In the genomic region with DNA sequence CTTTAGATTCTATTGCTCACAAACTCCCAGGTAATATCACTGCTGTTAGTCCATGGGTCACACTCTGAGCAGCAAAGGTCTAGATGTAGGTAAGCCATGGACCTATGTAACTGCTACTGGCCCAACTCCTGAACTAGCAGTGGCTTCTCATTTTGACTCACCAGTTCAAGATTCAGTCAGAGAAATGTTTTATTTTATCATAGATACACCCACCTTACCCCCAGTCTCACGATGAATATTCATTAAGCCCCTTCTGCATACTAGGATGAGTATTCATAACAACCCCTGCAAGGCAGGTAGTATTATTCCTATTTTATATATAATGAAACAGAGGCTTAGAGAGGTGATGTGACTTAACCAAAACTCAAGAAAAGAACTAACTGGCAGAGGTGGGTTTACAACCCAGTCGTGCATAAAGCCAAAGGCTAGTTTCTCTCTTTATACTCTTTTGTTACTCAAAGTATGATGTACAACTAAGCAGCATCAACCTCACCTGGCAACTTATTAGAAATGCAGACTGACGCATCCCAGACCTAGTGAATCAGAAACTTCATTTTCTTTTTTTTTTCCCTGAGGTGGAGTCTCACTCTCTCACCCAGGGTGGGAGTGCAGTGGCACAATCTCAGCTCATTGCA, we compare ENCODE assay signal across 16 cellular contexts.
DNase-seq lines count a peak whose midpoint lies in the region; ATAC-seq and TF ChIP-seq lines count a peak whose summit lies in the region.
"Had no signal": no experiment of that assay in that cellular context is flagged by ENCODE, and none has a peak within 500 bp of the region (broad histone marks: within the 10 kb centered on the region; RNA-seq: fewer than 3 reads in every experiment).

No MANE protein-coding gene starts in this region.

- no peak for TF ChIP-seq POLR2A in Peyer's patch (IDR thresholded peaks at IDR 0.05)

- no peak overlapping the region for H3K4me3 ChIP-seq in Peyer's patch
- no peak overlapping the region for H3K4me3 ChIP-seq in MG63
- H3K4me3 ChIP-seq: body of pancreas, lower lobe of right lung, SJCRH30 had no signal

- H3K27me3 ChIP-seq in Peyer's patch (no peaks in the 10 kb centered on the region), MG63 (no peaks in the 10 kb centered on the region)
- H3K27me3 ChIP-seq: body of pancreas, SJCRH30 had no signal

- no peak for TF ChIP-seq CTCF in Peyer's patch (IDR thresholded peaks at IDR 0.05)

- H3K9me3 ChIP-seq in Peyer's patch (no peaks in the 10 kb centered on the region), MG63 (no peaks in the 10 kb centered on the region)
- H3K9me3 ChIP-seq: body of pancreas, SJCRH30 had no signal

- H3K36me3 ChIP-seq in Peyer's patch (no peaks in the 10 kb centered on the region), MG63 (no peaks in the 10 kb centered on the region)
- H3K36me3 ChIP-seq: lower lobe of right lung, SJCRH30 had no signal

- H3K27ac ChIP-seq in Peyer's patch = no peak overlapping the region
- H3K27ac ChIP-seq: body of pancreas, lower lobe of right lung, SJCRH30 had no signal

- H3K4me1 ChIP-seq in Peyer's patch = no peaks in the 10 kb centered on the region
- H3K4me1 ChIP-seq: body of pancreas, lower lobe of right lung, SJCRH30 had no signal

- no peak for DNase-seq in central memory CD4-positive, alpha-beta T cell
- DNase-seq in Peyer's patch (no peak), anterior cingulate cortex (lab: John Stamatoyannopoulos, UW) (no peak), MG63 (no peak)
- DNase-seq: activated effector memory CD4-positive, alpha-beta T cell treated with anti-CD3 and anti-CD28 coated beads, Interleukin-2, amount 50 U/mL, for 16 hours; body of pancreas; GOT3; lower lobe of right lung; MM.1S; NCI-H2171; right cardiac atrium; SJCRH30 had no signal

- peak; percentile 71 for ATAC-seq in GM18498 (IDR thresholded peaks at IDR 0.05; ENCODE audit: unreplicated experiment)
- peak; percentile 65 for ATAC-seq in GM19452 (IDR thresholded peaks at IDR 0.05; ENCODE audit: unreplicated experiment)
- ATAC-seq in HG02763 (IDR thresholded peaks at IDR 0.05; ENCODE audit: unreplicated experiment) = peak; percentile 63
- peak; percentile 81 for ATAC-seq in HG03378 (IDR thresholded peaks at IDR 0.05; ENCODE audit: unreplicated experiment)
- ATAC-seq: body of pancreas, right cardiac atrium had no signal
